14 cellular contexts compared by ENCODE assay signal in the genomic region with DNA sequence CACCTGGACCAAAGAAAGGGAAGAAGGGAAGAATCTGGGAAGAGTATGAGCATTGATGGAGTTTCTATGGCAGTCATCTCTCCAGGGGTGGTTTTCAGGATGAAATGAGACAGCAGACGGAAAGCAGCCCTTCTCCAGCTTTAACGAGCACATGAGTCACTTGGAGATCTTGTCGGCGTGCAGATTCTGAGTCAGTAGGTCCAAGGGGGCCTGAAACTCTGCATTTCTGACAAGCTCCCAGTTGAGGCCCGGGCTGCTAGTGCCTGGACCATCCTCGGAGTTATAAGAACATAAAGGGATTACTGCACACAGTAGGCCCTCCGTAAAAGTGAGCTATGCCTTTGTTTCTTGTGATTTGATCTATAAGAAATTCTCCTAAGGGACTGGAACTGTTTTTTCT. TPM values are rescaled to one million over a fixed set of nuclear protein-coding genes. Genes with fewer than 3 reads are reported as not detected.
DNase-seq lines count a peak whose midpoint lies in the region; FAIRE-seq and TF ChIP-seq lines count a peak whose summit lies in the region.
"Had no signal": no experiment of that assay in that cellular context is flagged by ENCODE, and none has a peak within 500 bp of the region (broad histone marks: within the 10 kb centered on the region; RNA-seq: fewer than 3 reads in every experiment).

No MANE protein-coding gene starts in this region.

- H2BK5ac ChIP-seq in trophoblast cell (ENCODE audit: low read depth, low read length, poor library complexity): peak overlapping the region; percentile 52

- H3K4me3 ChIP-seq in trophoblast cell (ENCODE audit: low read depth, low read length): no peak overlapping the region
- H3K4me3 ChIP-seq: body of pancreas had no signal

- H3K79me1 ChIP-seq in trophoblast cell (ENCODE audit: low read length): peaks cover 27% of the 10 kb centered on the region

- FAIRE-seq in RCC 7860 (lab: Jason Lieb, UNC): peak; percentile 79
- FAIRE-seq: H1 had no signal

- peak overlapping the region; percentile 8 for H3K4me2 ChIP-seq in trophoblast cell (ENCODE audit: low read length)

- H4K12ac ChIP-seq in trophoblast cell (ENCODE audit: low read depth, low read length): no peak overlapping the region

- peak overlapping the region; percentile 48 for H4K91ac ChIP-seq in trophoblast cell (ENCODE audit: low read depth, low read length)

- no peak overlapping the region for H3K9ac ChIP-seq in trophoblast cell (ENCODE audit: low read length)

- no peak overlapping the region for H3K27ac ChIP-seq in epithelial cell of prostate
- peak overlapping the region; percentile 61 for H3K27ac ChIP-seq in trophoblast cell (ENCODE audit: low read depth, low read length)

- H3K18ac ChIP-seq in trophoblast cell (ENCODE audit: low read length): no peak overlapping the region

- H3K27me3 ChIP-seq in trophoblast cell (ENCODE audit: insufficient read depth, low read length): no peaks in the 10 kb centered on the region
- H3K27me3 ChIP-seq: body of pancreas had no signal

- H3K4me1 ChIP-seq in trophoblast cell (ENCODE audit: control insufficient read depth in 1 of 2, insufficient read depth in 2 of 2, low read length in 2 of 2): peaks cover 53 to 56% of the 10 kb centered on the region in 2 experiments

- CTCF ChIA-PET in HEK293T (lab: Yijun Ruan, JAX): no interaction called here

- H3K23ac ChIP-seq in trophoblast cell (ENCODE audit: low read length): no peak overlapping the region

- H3K4ac ChIP-seq in trophoblast cell (ENCODE audit: low read depth, low read length): no peak overlapping the region

- peak; percentile 73 for DNase-seq in AG20443 (ENCODE audit: low spot score)
- peak; percentile 81 for DNase-seq in RCC 7860 (ENCODE audit: low spot score)
- DNase-seq in epithelial cell of prostate (ENCODE audit: low read depth, low spot score): peak; percentile 43
- DNase-seq in trophoblast cell: peak in 1 of 2 donors; percentile 55
- DNase-seq in Kasumi-1 (lab: John Stamatoyannopoulos, UW): no peak
- no peak for DNase-seq in cerebellar nuclear complex (lab: John Stamatoyannopoulos, UW)
- DNase-seq in HK-2 (ENCODE audit: unreplicated experiment): no peak
- no peak for DNase-seq in HEK293T (ENCODE audit: extremely low spot score)
- DNase-seq: activated CD8-positive, alpha-beta T cell treated with anti-CD3 and anti-CD28 coated beads, Interleukin-2, amount 10 ng/mL, durations not matched to agents 7 days and 5 days; CD4-positive, CD25-positive, alpha-beta regulatory T cell; naive thymus-derived CD8-positive, alpha-beta T cell; NCI-H1930 had no signal

- H3K9me3 ChIP-seq in trophoblast cell (ENCODE audit: insufficient read depth, low read depth, low read length): no peaks in the 10 kb centered on the region
- H3K9me3 ChIP-seq: body of pancreas had no signal

- no peak overlapping the region for H3K14ac ChIP-seq in trophoblast cell (ENCODE audit: low read length)

- WGBS in trophoblast cell (ENCODE audit: extremely low coverage, insufficient coverage, insufficient read length): no CpG with 5 or more reads among the region's 7 CpGs

- POLR2A ChIA-PET in HEK293T (lab: Yijun Ruan, JAX): no interaction called here

- H3K36me3 ChIP-seq in trophoblast cell (ENCODE audit: control insufficient read depth in 1 of 2, insufficient read depth in 2 of 2, low read length in 2 of 2): peaks cover 10 to 15% of the 10 kb centered on the region in 2 experiments

- H3K79me2 ChIP-seq in trophoblast cell (ENCODE audit: control insufficient read depth, insufficient read depth, low read length, poor library complexity): peaks cover 7% of the 10 kb centered on the region

- H2BK12ac ChIP-seq in trophoblast cell (ENCODE audit: low read length): no peak overlapping the region

- H2AK5ac ChIP-seq in trophoblast cell (ENCODE audit: low read length): no peak overlapping the region

- H4K8ac ChIP-seq in trophoblast cell (ENCODE audit: low read depth, low read length): no peak overlapping the region

- no peak overlapping the region for H2AFZ ChIP-seq in trophoblast cell (ENCODE audit: insufficient read depth, low read length, poor library complexity)

- H2BK120ac ChIP-seq in trophoblast cell (ENCODE audit: insufficient read depth, low read length, poor library complexity): no peak overlapping the region

TF ChIP-seq in HEK293T, 16 proteins besides CTCF, POLR2A, EP300 and RAD21:
- TF ChIP-seq LEF1 (IDR thresholded peaks at IDR 0.05; ENCODE audit: borderline replicate concordance): no peak
- no peak for TF ChIP-seq L3MBTL2 (conservative IDR thresholded peaks at IDR 0.05)
- no peak for TF ChIP-seq FOXK2 (IDR thresholded peaks at IDR 0.05)
- no peak for TF ChIP-seq HDGF (IDR thresholded peaks at IDR 0.05; ENCODE audit: borderline replicate concordance)
- TF ChIP-seq PKNOX1 (IDR thresholded peaks at IDR 0.05): no peak
- no peak for TF ChIP-seq CTBP1 (IDR thresholded peaks at IDR 0.05; ENCODE audit: borderline replicate concordance)
- no peak for TF ChIP-seq ZNF384 (IDR thresholded peaks at IDR 0.05)
TF ChIP-seq in HEK293T: peak in this region for 0.

RNA-seq across cellular contexts. Expression of gene HSPG2, which starts 17.6 kb away (rescaled TPM):
- 97.2 and 106 TPM in 2 replicates for polyA plus RNA-seq in trophoblast cell (2013)

RNA-seq across cellular contexts. Expression of gene CELA3B, which starts 57.3 kb away (rescaled TPM):
- polyA plus RNA-seq in trophoblast cell (2013): not detected in 2 replicates
- polyA plus RNA-seq: CD4-positive, CD25-positive, alpha-beta regulatory T cell; H1; naive thymus-derived CD8-positive, alpha-beta T cell had no signal

Comparison
In these comparisons a context has a peak if more than half of its experiments do, and no peak if none do; other contexts are left out.
1. DNase-seq: peak in AG20443 (single experiment), RCC 7860 (single experiment) and epithelial cell of prostate (single experiment); none in Kasumi-1 (0 of 2), cerebellar nuclear complex (0 of 2), HK-2 (single experiment) and HEK293T (single experiment).